ENCODE assay signal across 1 cellular context in the genomic region with DNA sequence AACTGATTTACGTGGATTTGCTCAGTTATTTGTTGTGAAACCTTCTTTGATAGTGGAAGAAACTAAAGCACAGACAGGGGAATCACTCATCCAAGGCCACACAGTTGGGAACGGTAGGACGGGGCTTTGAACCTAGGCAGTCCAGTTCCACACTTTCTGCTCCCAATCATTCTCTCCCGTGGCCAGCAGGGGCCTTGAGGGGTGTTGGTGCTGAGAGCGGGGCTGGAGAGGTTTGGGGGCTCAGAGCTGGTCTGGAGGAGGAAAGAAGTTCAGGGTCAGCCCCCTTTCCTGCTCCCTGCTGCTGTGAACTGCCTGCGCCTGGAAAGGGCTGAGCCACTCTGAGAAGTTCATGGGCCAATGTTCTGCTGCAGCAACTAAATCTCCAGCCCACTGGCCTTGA.
TF ChIP-seq lines count a peak whose summit lies in the region.

No MANE protein-coding gene starts in this region.

TF ChIP-seq in H1, 55 proteins besides CTCF, POLR2A, EP300 and RAD21:
- no peak for TF ChIP-seq TBP (IDR thresholded peaks at IDR 0.05; ENCODE audit: low read depth, low read length)
